8 cellular contexts compared by ENCODE assay signal in genomic region chr17:68356520-68356919, GRCh38.
DNase-seq lines count a peak whose midpoint lies in the region; ATAC-seq, FAIRE-seq and TF ChIP-seq lines count a peak whose summit lies in the region.

No MANE protein-coding gene starts in this region.

- H3K4me3 Mint-ChIP-seq in stimulated activated naive CD8-positive, alpha-beta T cell treated with anti-CD3 and anti-CD28 coated beads, Interleukin-15, Interleukin-2, amounts not matched to agents 100 ng/mL and 50 ng/mL, for 24 hours: peak overlapping the region; percentile 42

- H3K4me1 ChIP-seq in effector memory CD4-positive, alpha-beta T cell (ENCODE audit: control insufficient read depth, insufficient read depth, low read length, poor library complexity, severe bottlenecking): peaks cover 51% of the 10 kb centered on the region

- peak overlapping the region; percentile 56 for H3K27ac Mint-ChIP-seq in stimulated activated naive CD8-positive, alpha-beta T cell treated with anti-CD3 and anti-CD28 coated beads, Interleukin-15, Interleukin-2, amounts not matched to agents 100 ng/mL and 50 ng/mL, for 24 hours

- ATAC-seq in HG03060 (IDR thresholded peaks at IDR 0.05; ENCODE audit: low read depth, unreplicated experiment): peak; percentile 77

- H3K27me3 Mint-ChIP-seq in stimulated activated naive CD8-positive, alpha-beta T cell treated with anti-CD3 and anti-CD28 coated beads, Interleukin-15, Interleukin-2, amounts not matched to agents 100 ng/mL and 50 ng/mL, for 24 hours: no peaks in the 10 kb centered on the region

- no peak for TF ChIP-seq CTCF in GM13976 (IDR thresholded peaks at IDR 0.05; ENCODE audit: borderline replicate concordance, control extremely low read depth, extremely low read depth, insufficient read depth, missing control alignments)

- no peaks in the 10 kb centered on the region for H3K9me3 Mint-ChIP-seq in stimulated activated naive CD8-positive, alpha-beta T cell treated with anti-CD3 and anti-CD28 coated beads, Interleukin-15, Interleukin-2, amounts not matched to agents 100 ng/mL and 50 ng/mL, for 24 hours

- no peaks in the 10 kb centered on the region for H3K27me3 ChIP-seq in effector memory CD4-positive, alpha-beta T cell (replicated peaks; ENCODE audit: control insufficient read depth, insufficient read depth, low read length, poor library complexity, severe bottlenecking)

- in situ Hi-C loops in GM13976 (cut with MboI; ENCODE audit: low sequenced_read_pairs, unreplicated experiment): no loop called here

- H3K27ac ChIP-seq in effector memory CD4-positive, alpha-beta T cell (ENCODE audit: insufficient read depth, low read length, poor library complexity, severe bottlenecking): no peak overlapping the region

- DNase-seq in GM13976 (ENCODE audit: low spot score) (peak; percentile 58), frontal cortex (ENCODE audit: low spot score in 2 of 2) (no peak), NCI-H1436 treated with DMSO at 0.1 percent for 48 hours (lab: John Stamatoyannopoulos, UW) (no peak), NCI-H510A treated with DMSO at 0.1 percent for 48 hours (lab: John Stamatoyannopoulos, UW) (no peak)
- peak; percentile 47 for DNase-seq in activated CD4-positive, CD25-positive, alpha-beta regulatory T cell treated with anti-CD3 and anti-CD28 coated beads, Interleukin-2, amount 50 U/mL, for 16 hours (ENCODE audit: low read depth, low spot score)
- peak; percentile 33 to 59 (median 52) for DNase-seq in effector memory CD4-positive, alpha-beta T cell

- no peak for FAIRE-seq in frontal cortex (lab: Jason Lieb, UNC)

- no peaks in the 10 kb centered on the region for H3K9me3 ChIP-seq in effector memory CD4-positive, alpha-beta T cell (ENCODE audit: control insufficient read depth, low read length)

- H3K4me1 Mint-ChIP-seq in stimulated activated naive CD8-positive, alpha-beta T cell treated with anti-CD3 and anti-CD28 coated beads, Interleukin-15, Interleukin-2, amounts not matched to agents 100 ng/mL and 50 ng/mL, for 24 hours (ENCODE audit: low read depth): peaks cover 50% of the 10 kb centered on the region

- H3K36me3 ChIP-seq in effector memory CD4-positive, alpha-beta T cell (ENCODE audit: control insufficient read depth, insufficient read depth, low read length): no peaks in the 10 kb centered on the region

- H3K36me3 Mint-ChIP-seq in stimulated activated naive CD8-positive, alpha-beta T cell treated with anti-CD3 and anti-CD28 coated beads, Interleukin-15, Interleukin-2, amounts not matched to agents 100 ng/mL and 50 ng/mL, for 24 hours (ENCODE audit: low read depth): peaks cover 4% of the 10 kb centered on the region

- H3K4me3 ChIP-seq in effector memory CD4-positive, alpha-beta T cell (ENCODE audit: insufficient read depth, low read depth, low read length, poor library complexity, severe bottlenecking): no peak overlapping the region

Comparison
In these comparisons a context has a peak if more than half of its experiments do, and no peak if none do; other contexts are left out.
1. DNase-seq: peak in GM13976 (single experiment), activated CD4-positive, CD25-positive, alpha-beta regulatory T cell treated with anti-CD3 and anti-CD28 coated beads, Interleukin-2, amount 50 U/mL, for 16 hours (single experiment) and effector memory CD4-positive, alpha-beta T cell (3 of 3); none in frontal cortex (0 of 2), NCI-H1436 treated with DMSO at 0.1 percent for 48 hours (single experiment) and NCI-H510A treated with DMSO at 0.1 percent for 48 hours (single experiment).